9 cellular contexts compared by ENCODE assay signal in genomic region chr2:108621087-108621559, GRCh38.
DNase-seq lines count a peak whose midpoint lies in the region; ATAC-seq, FAIRE-seq and TF ChIP-seq lines count a peak whose summit lies in the region.
"Had no signal": no experiment of that assay in that cellular context is flagged by ENCODE, and none has a peak within 500 bp of the region (broad histone marks: within the 10 kb centered on the region; RNA-seq: fewer than 3 reads in every experiment).

No MANE protein-coding gene starts in this region.

- H3K9ac ChIP-seq in H1 (replicated peaks in 1 of 4; ENCODE audit: extremely low read depth in 1 of 4, low read depth in 3 of 4, low read length in 3 of 4), result peak overlapping the region in 1 of 4 experiments; percentile 6; a peak in 2 of 7 replicates

- H2BK15ac ChIP-seq in H1 (ENCODE audit: low read length), result peak overlapping the region; percentile 73; the same call in 1 of the 2 replicates

- TF ChIP-seq POLR2A in H1 (IDR thresholded peaks at IDR 0.05; ENCODE audit: control extremely low read depth in 1 of 2, low read depth in 2 of 2, low read length in 2 of 2), result peak in 1 of 2 experiments; percentile 44; a peak in 2 of 3 replicates

- peak overlapping the region; percentile 76 for H2BK5ac ChIP-seq in H1 (ENCODE audit: low read depth, low read length)

- no peaks in the 10 kb centered on the region for H3K9me3 ChIP-seq in H1 (ENCODE audit: insufficient read depth in 2 of 2, low read depth in 1 of 2, low read length in 1 of 2)

- FAIRE-seq in H1 (lab: Jason Lieb, UNC), result peak; percentile 50
- FAIRE-seq: colon had no signal

- no peaks in the 10 kb centered on the region; the same call in 1 of the 2 replicates for H3K79me1 ChIP-seq in H1 (ENCODE audit: low read depth, low read length)

- CTCF ChIA-PET in H1 (lab: Charles Lee; ENCODE audit: partially characterized antibody), result interaction anchor here (1.0 to 10.4 kb wide), 5 partner anchors 9 to 301 kb away, joined by 3 to 167 read pairs (median 6); no protein-coding TSS in a partner anchor

- H2BK120ac ChIP-seq in H1 (replicated peaks; ENCODE audit: low read depth, low read length), result no peak overlapping the region

- peak overlapping the region; percentile 86 for H2BK12ac ChIP-seq in H1 (ENCODE audit: low read depth, low read length)

- TF ChIP-seq CTCF in H1 (IDR thresholded peaks at IDR 0.05; ENCODE audit: control extremely low read depth in 1 of 3, insufficient read depth in 1 of 3, low read depth in 1 of 3, low read length in 3 of 3), result no peak
- no peak for TF ChIP-seq CTCF in neural crest cell (conservative IDR thresholded peaks at IDR 0.05)

- no peak overlapping the region for H3K18ac ChIP-seq in H1 (ENCODE audit: extremely low read depth, low read length)

- H3K4ac ChIP-seq in H1 (replicated peaks; ENCODE audit: insufficient read length, low read depth, low read length), result no peak overlapping the region

- POLR2A ChIA-PET in H1 (lab: Charles Lee; ENCODE audit: partially characterized antibody), result interaction anchor here (0.8 to 1.2 kb wide), 5 partner anchors 8 to 27 kb away, joined by 3 to 4 read pairs (median 3); no protein-coding TSS in a partner anchor

- no peak overlapping the region for H3K56ac ChIP-seq in H1 (replicated peaks; ENCODE audit: insufficient read length, low read depth, low read length)

- DNase-seq in NCI-H2081 treated with DMSO at 0.1 percent for 48 hours (lab: John Stamatoyannopoulos, UW) (peak; percentile 68), H1 (ENCODE audit: low read depth in 1 of 2, low spot score in 2 of 2) (peak; percentile 31 to 58), neural crest cell (ENCODE audit: low read depth, low spot score) (no peak), ureter (ENCODE audit: low spot score) (peak; percentile 81), medulla oblongata (ENCODE audit: extremely low spot score) (no peak)
- peak; percentile 93 for DNase-seq in activated CD4-positive, alpha-beta T cell treated with anti-CD3 and anti-CD28 coated beads, Interleukin-2, amount 10 ng/mL, durations not matched to agents 24 days and 14 days

- no peak overlapping the region; the same call in 1 of the 2 replicates for H4K8ac ChIP-seq in H1 (ENCODE audit: extremely low read depth, insufficient read depth, low read length)

- peak overlapping the region; percentile 12 for H4K91ac ChIP-seq in H1 (replicated peaks; ENCODE audit: insufficient read length, low read length)

- no peak for TF ChIP-seq RAD21 in H1 (IDR thresholded peaks at IDR 0.05 in 1 of 2, conservative IDR thresholded peaks at IDR 0.05 in 1 of 2; ENCODE audit: low read depth in 2 of 2, low read length in 2 of 2)

- H3K27me3 ChIP-seq in H1 (replicated peaks in 1 of 4; ENCODE audit: control insufficient read depth in 3 of 4, extremely low read depth in 1 of 4, insufficient read depth in 3 of 4, low read length in 3 of 4), result no peaks in the 10 kb centered on the region

- peak overlapping the region in 2 of 4 experiments; percentile 8 to 49; a peak in 4 of 8 replicates for H3K4me3 ChIP-seq in H1 (ENCODE audit: extremely low read depth in 1 of 4, insufficient read depth in 2 of 4, low read depth in 3 of 4, low read length in 4 of 4)

- peak overlapping the region; percentile 35 for H3K27ac ChIP-seq in H1 (ENCODE audit: low read depth, low read length)

- peak overlapping the region; percentile 97 for H3K27ac Mint-ChIP-seq in activated CD4-positive, alpha-beta T cell treated with anti-CD3 and anti-CD28 coated beads, Interleukin-2, amount 10 ng/mL, durations not matched to agents 24 days and 14 days
- H3K27ac Mint-ChIP-seq in neural crest cell (ENCODE audit: unreplicated experiment), result peak overlapping the region; percentile 2

- no peak overlapping the region for H3K23ac ChIP-seq in H1 (ENCODE audit: insufficient read length)

- no peak for TF ChIP-seq EP300 in H1 (IDR thresholded peaks at IDR 0.05; ENCODE audit: borderline replicate concordance in 1 of 2, low read depth in 2 of 2, low read length in 2 of 2)

- 0 out of 2 replicates have a peak overlapping the region, but pooled peaks have one; percentile 47 for H2AFZ ChIP-seq in H1 (ENCODE audit: low read length)

- H4K5ac ChIP-seq in H1 (ENCODE audit: insufficient read length, low read depth, low read length), result peak overlapping the region; percentile 46

- 19% methylated on average over 8 of the region's 8 CpGs; no CpG with 5 or more reads in 1 of the 2 experiments for WGBS in H1 (ENCODE audit: extremely low coverage in 1 of 2, insufficient coverage in 1 of 2, insufficient read length in 1 of 2, insufficient replicate concordance in 2 of 2, low coverage in 1 of 2, low lambda C conversion rate in 2 of 2, missing lambda C conversion rate in 1 of 2), 2 experiments

- H3K79me2 ChIP-seq in H1 (ENCODE audit: control insufficient read depth in 1 of 2, insufficient read depth in 2 of 2, low read length in 2 of 2), result peaks cover 0 to 15% of the 10 kb centered on the region in 2 experiments; a peak in 1 of 4 replicates

- no peaks in the 10 kb centered on the region for H3K27me3 Mint-ChIP-seq in activated CD4-positive, alpha-beta T cell treated with anti-CD3 and anti-CD28 coated beads, Interleukin-2, amount 10 ng/mL, durations not matched to agents 24 days and 14 days
- H3K27me3 Mint-ChIP-seq in neural crest cell (ENCODE audit: low read depth), result no peaks in the 10 kb centered on the region

- H3K4me3 Mint-ChIP-seq in activated CD4-positive, alpha-beta T cell treated with anti-CD3 and anti-CD28 coated beads, Interleukin-2, amount 10 ng/mL, durations not matched to agents 24 days and 14 days, result peak overlapping the region; percentile 88
- H3K4me3 Mint-ChIP-seq in neural crest cell, result peak overlapping the region; percentile 6

- H3K14ac ChIP-seq in H1 (ENCODE audit: insufficient read length), result no peak overlapping the region

- peaks cover 68% of the 10 kb centered on the region for H3K4me1 Mint-ChIP-seq in activated CD4-positive, alpha-beta T cell treated with anti-CD3 and anti-CD28 coated beads, Interleukin-2, amount 10 ng/mL, durations not matched to agents 24 days and 14 days
- H3K4me1 Mint-ChIP-seq in neural crest cell, result peaks cover 60% of the 10 kb centered on the region

- H2AK5ac ChIP-seq in H1 (ENCODE audit: low read depth, low read length), result no peak overlapping the region

- H3K36me3 ChIP-seq in H1 (ENCODE audit: control insufficient read depth in 2 of 4, insufficient read depth in 4 of 4, low read length in 3 of 4), result no peaks in the 10 kb centered on the region

- no peaks in the 10 kb centered on the region for H4K20me1 ChIP-seq in H1 (replicated peaks in 1 of 2; ENCODE audit: control insufficient read depth in 1 of 2, insufficient read depth in 2 of 2, low read length in 2 of 2)

- H3K9me3 Mint-ChIP-seq in activated CD4-positive, alpha-beta T cell treated with anti-CD3 and anti-CD28 coated beads, Interleukin-2, amount 10 ng/mL, durations not matched to agents 24 days and 14 days, result no peaks in the 10 kb centered on the region
- H3K9me3 Mint-ChIP-seq in neural crest cell, result no peaks in the 10 kb centered on the region

- intact Hi-C loops in activated CD4-positive, alpha-beta T cell treated with anti-CD3 and anti-CD28 coated beads, Interleukin-2, amount 10 ng/mL, durations not matched to agents 24 days and 14 days (cut with micrococcal nuclease), result loop anchor here (1.0 to 10.0 kb wide), 3 partner anchors 8 to 594 kb away; no protein-coding TSS in a partner anchor

- H3K23me2 ChIP-seq in H1 (ENCODE audit: low read depth, low read length), result peaks cover 3% of the 10 kb centered on the region; the same call in 1 of the 2 replicates

- no peak overlapping the region for H2BK20ac ChIP-seq in H1 (ENCODE audit: low read length)

- peaks cover 5% of the 10 kb centered on the region for H3K36me3 Mint-ChIP-seq in activated CD4-positive, alpha-beta T cell treated with anti-CD3 and anti-CD28 coated beads, Interleukin-2, amount 10 ng/mL, durations not matched to agents 24 days and 14 days (ENCODE audit: low read depth)
- no peaks in the 10 kb centered on the region for H3K36me3 Mint-ChIP-seq in neural crest cell (ENCODE audit: low read depth)

- H3K4me1 ChIP-seq in H1 (replicated peaks in 1 of 4; ENCODE audit: control insufficient read depth in 3 of 4, insufficient read depth in 4 of 4, low read length in 3 of 4), result peaks cover 0 to 16% (median 12%) of the 10 kb centered on the region in 4 experiments; a peak in 6 of 7 replicates

- peak; percentile 98 for ATAC-seq in GM18519 (IDR thresholded peaks at IDR 0.05; ENCODE audit: low FRiP score, unreplicated experiment)
- ATAC-seq in HG02798 (IDR thresholded peaks at IDR 0.05; ENCODE audit: poor library complexity, unreplicated experiment), result peak; percentile 100

- H3K4me2 ChIP-seq in H1 (ENCODE audit: insufficient read depth in 1 of 2, low read depth in 2 of 2, low read length in 2 of 2), result peak overlapping the region; percentile 51 to 66

TF ChIP-seq in H1, 55 proteins besides CTCF, POLR2A, EP300 and RAD21:
- TF ChIP-seq ASH2L (IDR thresholded peaks at IDR 0.05; ENCODE audit: low read length), result peak; percentile 65
- no peak for TF ChIP-seq JUN (IDR thresholded peaks at IDR 0.05; ENCODE audit: low read depth, low read length)
- no peak for TF ChIP-seq RNF2 (IDR thresholded peaks at IDR 0.05; ENCODE audit: borderline replicate concordance, low read depth, low read length, missing control alignments, poor library complexity, severe bottlenecking)
- TF ChIP-seq RBBP5 (IDR thresholded peaks at IDR 0.05; ENCODE audit: borderline replicate concordance, low read depth, low read length), result 0 out of 2 replicates have a peak, but pooled peaks have one; percentile 48
- no peak for TF ChIP-seq CREB1 (IDR thresholded peaks at IDR 0.05)
- TF ChIP-seq BACH1 (IDR thresholded peaks at IDR 0.05; ENCODE audit: low read length), result peak; percentile 57; the same call in 1 of the 2 replicates
- TF ChIP-seq POLR2AphosphoS5 (IDR thresholded peaks at IDR 0.05; ENCODE audit: low read depth, low read length), result peak; percentile 68; the same call in 1 of the 2 replicates
- no peak for TF ChIP-seq NANOG (IDR thresholded peaks at IDR 0.05; ENCODE audit: insufficient read depth, low read depth, low read length, poor library complexity, severe bottlenecking)
- peak; percentile 30; the same call in 1 of the 2 replicates for TF ChIP-seq MAFK (IDR thresholded peaks at IDR 0.05; ENCODE audit: low read depth, low read length)
- TF ChIP-seq CBX8 (IDR thresholded peaks at IDR 0.05; ENCODE audit: borderline replicate concordance, low read depth, low read length), result no peak

Comparison
In these comparisons a context has a peak if more than half of its experiments do, and no peak if none do; other contexts are left out.
1. DNase-seq: peak in NCI-H2081 treated with DMSO at 0.1 percent for 48 hours (single experiment), activated CD4-positive, alpha-beta T cell treated with anti-CD3 and anti-CD28 coated beads, Interleukin-2, amount 10 ng/mL, durations not matched to agents 24 days and 14 days (single experiment), H1 (2 of 2) and ureter (single experiment); none in neural crest cell (single experiment) and medulla oblongata (single experiment).